ENCODE assay signal across 20 cellular contexts in genomic region chr2:85831735-85832134, GRCh38.
"Had no signal": no experiment of that assay in that cellular context is flagged by ENCODE, and none has a peak within 500 bp of the region (broad histone marks: within the 10 kb centered on the region; RNA-seq: fewer than 3 reads in every experiment).

No MANE protein-coding gene starts in this region.

- H3K27me3 ChIP-seq: ovary, suprapubic skin, tibial nerve had no signal

- DNase-seq: activated gamma-delta T cell treated with Interleukin-2 at 50 U/mL for 16 hours; amygdala; cerebellar nuclear complex; foreskin fibroblast; heart right ventricle; islet precursor cell; left cardiac atrium; ovary; SK-N-SH; spleen; stimulated activated CD4-positive, alpha-beta T cell treated with anti-CD3 and anti-CD28 coated beads, Interleukin-4, amount 100 ng/mL, for 1 hour; stomach; WERI-Rb-1 had no signal

- H3K4me3 Mint-ChIP-seq: activated naive CD8-positive, alpha-beta T cell; memory B cell; natural killer cell treated with Interleukin-12 subunit alpha and Interleukin-12 subunit beta and Interleukin-15 and Interleukin-18, amount 100 ng/mL, for 72 hours had no signal

- H3K9me3 Mint-ChIP-seq: natural killer cell treated with Interleukin-12 subunit alpha and Interleukin-12 subunit beta and Interleukin-15 and Interleukin-18, amount 100 ng/mL, for 72 hours had no signal

- H3K4me3 ChIP-seq: coronary artery, heart right ventricle, ovary, prostate gland, spleen, stomach, suprapubic skin, tibial nerve had no signal

- H3K4me1 ChIP-seq: prostate gland had no signal

- H3K9me3 ChIP-seq: ovary, prostate gland, SK-N-SH, spleen, stomach, suprapubic skin had no signal

- ATAC-seq: heart right ventricle, left cardiac atrium had no signal

- H3K27me3 Mint-ChIP-seq: activated naive CD8-positive, alpha-beta T cell; memory B cell; natural killer cell treated with Interleukin-12 subunit alpha and Interleukin-12 subunit beta and Interleukin-15 and Interleukin-18, amount 100 ng/mL, for 72 hours had no signal

- H3K27ac Mint-ChIP-seq: activated naive CD8-positive, alpha-beta T cell; memory B cell had no signal

- H3K36me3 Mint-ChIP-seq: activated naive CD8-positive, alpha-beta T cell; memory B cell had no signal

- H3K27ac ChIP-seq: coronary artery, heart right ventricle, ovary, prostate gland, spleen, stomach, suprapubic skin, tibial nerve, WERI-Rb-1 had no signal
